ENCODE assay signal across 8 cellular contexts in the genomic region with DNA sequence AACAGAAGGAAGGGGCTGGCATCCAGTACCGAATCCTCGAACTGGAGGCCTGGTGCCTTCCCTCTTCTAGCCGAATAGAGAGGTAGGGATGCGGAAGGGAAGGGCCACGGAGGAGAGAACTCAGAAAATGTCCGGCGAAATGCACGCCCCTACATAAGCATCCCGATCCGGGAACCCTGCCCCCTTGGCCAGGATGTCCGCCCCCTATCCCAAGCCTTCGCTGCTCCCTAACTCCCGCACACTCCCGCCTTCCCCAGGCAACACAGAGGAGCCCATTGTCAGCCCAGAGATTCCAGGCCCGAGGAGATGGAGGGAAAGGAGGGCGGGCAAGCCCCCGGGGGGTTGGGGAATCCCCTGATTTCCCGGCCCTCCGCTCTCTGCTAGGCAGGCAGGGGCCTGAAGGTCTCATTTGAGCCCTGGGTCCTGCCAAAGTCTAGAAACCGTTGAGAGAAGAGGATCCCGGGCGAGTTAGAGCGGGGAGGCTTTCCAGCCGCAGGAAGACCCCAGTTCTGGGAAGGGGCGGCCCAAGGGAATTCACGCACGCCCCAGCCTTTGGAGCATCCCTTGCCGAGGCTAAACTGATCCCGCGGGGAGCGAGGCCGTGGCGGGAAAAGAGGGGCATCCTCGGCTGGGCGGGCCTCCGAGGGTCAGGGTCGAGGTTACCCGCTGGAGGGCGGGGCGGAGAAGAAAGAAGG.
DNase-seq lines count a peak whose midpoint lies in the region; ATAC-seq and TF ChIP-seq lines count a peak whose summit lies in the region.

No MANE protein-coding gene starts in this region.

- DNase-seq in AG10803 (ENCODE audit: low read depth) (peak; percentile 37), HEK293T (ENCODE audit: extremely low spot score) (no peak), fibroblast of pulmonary artery (ENCODE audit: low read depth) (peak; percentile 43)
- no peak for DNase-seq in stimulated activated CD4-positive, alpha-beta T cell treated with anti-CD3 and anti-CD28 coated beads, Interleukin-15, amount 100 ng/mL, for 24 hours
- DNase-seq in effector CD4-positive, alpha-beta T cell: no peak

- peaks cover 5% of the 10 kb centered on the region for H3K27me3 Mint-ChIP-seq in nephron (ENCODE audit: low read depth)

- CTCF ChIA-PET in HEK293T (lab: Yijun Ruan, JAX): interaction anchor here (1.2 to 4.4 kb wide), 7 partner anchors 18 to 65 kb away, joined by 4 to 73 read pairs (median 11); partner anchors contain the start of gene TMEM253

- H3K4me3 ChIP-seq in AG10803 (ENCODE audit: low read length) (peak overlapping the region; percentile 72), WI38 (ENCODE audit: low read depth, low read length) (peak overlapping the region; percentile 82), fibroblast of pulmonary artery (replicated peaks; ENCODE audit: low read depth, low read length) (peak overlapping the region; percentile 83)

- no peaks in the 10 kb centered on the region for H3K9me3 Mint-ChIP-seq in nephron

- TF ChIP-seq CTCF in AG10803 (conservative IDR thresholded peaks at IDR 0.05; ENCODE audit: low read length) (no peak), WI38 (IDR thresholded peaks at IDR 0.05; ENCODE audit: low read depth, low read length) (no peak), fibroblast of pulmonary artery (IDR thresholded peaks at IDR 0.05; ENCODE audit: low read length, missing control alignments) (no peak), nephron (IDR thresholded peaks at IDR 0.05; ENCODE audit: unreplicated experiment in 3 of 3) (no peak)

- H3K4me1 Mint-ChIP-seq in nephron: peaks cover 29% of the 10 kb centered on the region

- peak overlapping the region; percentile 98 to 100 (median 99) for H3K27ac Mint-ChIP-seq in nephron

- peaks cover 18% of the 10 kb centered on the region for H3K36me3 Mint-ChIP-seq in nephron (ENCODE audit: low read depth)

- H3K4me3 Mint-ChIP-seq in nephron: peak overlapping the region; percentile 89 to 92 (median 91)

- POLR2A ChIA-PET in HEK293T (lab: Yijun Ruan, JAX): interaction anchor here (1.4 to 3.7 kb wide), 9 partner anchors 16 to 55 kb away, joined by 3 to 72 read pairs (median 27); partner anchors contain the start of genes TMEM253 and ZNF219

- ATAC-seq in HG02970 (IDR thresholded peaks at IDR 0.05; ENCODE audit: low FRiP score, unreplicated experiment): no peak

TF ChIP-seq in HEK293T, 16 proteins besides CTCF, POLR2A, EP300 and RAD21:
- TF ChIP-seq TARDBP (IDR thresholded peaks at IDR 0.05): no peak
- TF ChIP-seq L3MBTL2 (conservative IDR thresholded peaks at IDR 0.05): peak; percentile 29; the same call in 1 of the 2 replicates
- no peak for TF ChIP-seq ELF4 (IDR thresholded peaks at IDR 0.05)
- no peak for TF ChIP-seq CTBP1 (IDR thresholded peaks at IDR 0.05; ENCODE audit: borderline replicate concordance)
- TF ChIP-seq SP1 (IDR thresholded peaks at IDR 0.05): no peak

Comparison
In these comparisons a context has a peak if more than half of its experiments do, and no peak if none do; other contexts are left out.
1. DNase-seq: peak in AG10803 (single experiment) and fibroblast of pulmonary artery (single experiment); none in HEK293T (single experiment), stimulated activated CD4-positive, alpha-beta T cell treated with anti-CD3 and anti-CD28 coated beads, Interleukin-15, amount 100 ng/mL, for 24 hours (single experiment) and effector CD4-positive, alpha-beta T cell (single experiment).
2. Peak in every context shown above with its lines, with median percentiles within 50 percentile points of each other: H3K4me3 ChIP-seq.